ENCODE assay signal across 12 cellular contexts in genomic region chr12:128190614-128191013, GRCh38.
DNase-seq lines count a peak whose midpoint lies in the region; ATAC-seq and TF ChIP-seq lines count a peak whose summit lies in the region.
"Had no signal": no experiment of that assay in that cellular context is flagged by ENCODE, and none has a peak within 500 bp of the region (broad histone marks: within the 10 kb centered on the region; RNA-seq: fewer than 3 reads in every experiment).

No MANE protein-coding gene starts in this region.

- H3K4me2 ChIP-seq in Loucy (ENCODE audit: low read depth, low read length, poor library complexity, severe bottlenecking), result no peak overlapping the region
- peak overlapping the region; percentile 62 for H3K4me2 ChIP-seq in neural progenitor cell

- no peaks in the 10 kb centered on the region for H3K4me1 ChIP-seq in Loucy (ENCODE audit: insufficient read depth, low read length, poor library complexity, severe bottlenecking)
- H3K4me1 ChIP-seq in neural progenitor cell, result peaks cover 4% of the 10 kb centered on the region
- H3K4me1 ChIP-seq in foreskin keratinocyte, result no peaks in the 10 kb centered on the region

- no peaks in the 10 kb centered on the region for H3K4me1 Mint-ChIP-seq in neural progenitor cell
- H3K4me1 Mint-ChIP-seq: stimulated activated naive B cell treated with anti-CD40 and anti-IgM and Interleukin-4, amounts not matched to agents 10 μg/mL and 1 μg/mL and 100 μg/mL, for 72 hours had no signal

- H3K9me3 ChIP-seq in Loucy (ENCODE audit: insufficient read depth, low read depth, low read length), result no peaks in the 10 kb centered on the region; the same call in 1 of the 2 replicates
- no peaks in the 10 kb centered on the region for H3K9me3 ChIP-seq in neural progenitor cell (ENCODE audit: low read depth)
- H3K9me3 ChIP-seq: MG63 had no signal

- H3K27ac ChIP-seq in brain microvascular endothelial cell (no peak overlapping the region), neural progenitor cell (no peak overlapping the region), foreskin keratinocyte (no peak overlapping the region)

- H3K4me3 ChIP-seq in Loucy (ENCODE audit: low read length, poor library complexity, severe bottlenecking), result no peak overlapping the region
- H3K4me3 ChIP-seq in brain microvascular endothelial cell (ENCODE audit: low read depth, low read length), result no peak overlapping the region
- H3K4me3 ChIP-seq in neural progenitor cell, result peak overlapping the region; percentile 2
- H3K4me3 ChIP-seq: MG63 had no signal

- H3K27me3 Mint-ChIP-seq in neural progenitor cell (ENCODE audit: insufficient read depth, low read depth), result no peaks in the 10 kb centered on the region
- H3K27me3 Mint-ChIP-seq: stimulated activated naive B cell treated with anti-CD40 and anti-IgM and Interleukin-4, amounts not matched to agents 10 μg/mL and 1 μg/mL and 100 μg/mL, for 72 hours had no signal

- DNase-seq in G401 (ENCODE audit: low spot score) (peak; percentile 4), brain microvascular endothelial cell (no peak), neural progenitor cell (ENCODE audit: low spot score) (peak; percentile 82), LoVo (ENCODE audit: low spot score) (no peak), foreskin keratinocyte (no peak)
- DNase-seq: GDM1; MG63; stimulated activated CD4-positive, alpha-beta T cell treated with anti-CD3 and anti-CD28 coated beads, Interleukin-12 subunit alpha, Interleukin-12 subunit beta, amount 100 ng/mL, for 4 hours; stimulated activated naive B cell treated with anti-CD40 and anti-IgM and Interleukin-4, amounts not matched to agents 10 μg/mL and 1 μg/mL and 100 μg/mL, for 72 hours had no signal

- H3F3A ChIP-seq in Loucy (ENCODE audit: low read depth) (no peaks in the 10 kb centered on the region), neural progenitor cell (ENCODE audit: low read depth) (no peaks in the 10 kb centered on the region)

- TF ChIP-seq CTCF in Loucy (conservative IDR thresholded peaks at IDR 0.05; ENCODE audit: low read length), result peak; percentile 20; the same call in 1 of the 2 replicates
- TF ChIP-seq CTCF in brain microvascular endothelial cell (IDR thresholded peaks at IDR 0.05; ENCODE audit: low read depth, low read length, missing control alignments), result peak; percentile 28
- peak; percentile 90 for TF ChIP-seq CTCF in neural progenitor cell (IDR thresholded peaks at IDR 0.05)
- no peak for TF ChIP-seq CTCF in foreskin keratinocyte (conservative IDR thresholded peaks at IDR 0.05)

- no peaks in the 10 kb centered on the region for H3K27me3 ChIP-seq in Loucy (ENCODE audit: insufficient read depth, low read length, poor library complexity, severe bottlenecking)
- no peaks in the 10 kb centered on the region for H3K27me3 ChIP-seq in brain microvascular endothelial cell (replicated peaks)
- H3K27me3 ChIP-seq in neural progenitor cell, result peaks cover 5% of the 10 kb centered on the region
- no peaks in the 10 kb centered on the region for H3K27me3 ChIP-seq in foreskin keratinocyte
- H3K27me3 ChIP-seq: MG63 had no signal

- ATAC-seq in foreskin keratinocyte, result no peak
- ATAC-seq in HG03280 (IDR thresholded peaks at IDR 0.05; ENCODE audit: unreplicated experiment), result no peak
- ATAC-seq: stimulated activated naive B cell treated with anti-CD40 and anti-IgM and Interleukin-4, amounts not matched to agents 10 μg/mL and 1 μg/mL and 100 μg/mL, for 72 hours had no signal

- H3K79me2 ChIP-seq in Loucy (ENCODE audit: insufficient read depth, low read length), result no peaks in the 10 kb centered on the region
- H3K79me2 ChIP-seq in neural progenitor cell (ENCODE audit: low read depth), result no peaks in the 10 kb centered on the region

- in situ Hi-C loops in G401 (cut with HindIII; ENCODE audit: low sequenced_read_pairs) (no loop called here), brain microvascular endothelial cell (cut with HindIII; ENCODE audit: low pct_ligation_motif_present, low sequenced_read_pairs) (no loop called here)

- no peaks in the 10 kb centered on the region for H3K36me3 Mint-ChIP-seq in neural progenitor cell
- H3K36me3 Mint-ChIP-seq: stimulated activated naive B cell treated with anti-CD40 and anti-IgM and Interleukin-4, amounts not matched to agents 10 μg/mL and 1 μg/mL and 100 μg/mL, for 72 hours had no signal

- H3K27ac Mint-ChIP-seq in neural progenitor cell, result no peak overlapping the region
- H3K27ac Mint-ChIP-seq: activated T-helper 2 cell treated with anti-CD3 and anti-CD28 coated beads, Interferon-gamma antibody, Interleukin-2, Interleukin-4, amounts not matched to agents 10 μg/mL and 5 μg/mL and 100 μg/mL, durations not matched to agents 14 hours and 24 hours and 36 hours; stimulated activated naive B cell treated with anti-CD40 and anti-IgM and Interleukin-4, amounts not matched to agents 10 μg/mL and 1 μg/mL and 100 μg/mL, for 72 hours had no signal

- no peaks in the 10 kb centered on the region for H3K36me3 ChIP-seq in Loucy (ENCODE audit: insufficient read depth, low read length)
- no peaks in the 10 kb centered on the region for H3K36me3 ChIP-seq in brain microvascular endothelial cell (replicated peaks)
- H3K36me3 ChIP-seq in neural progenitor cell, result no peaks in the 10 kb centered on the region
- H3K36me3 ChIP-seq: MG63 had no signal

- H4K20me1 ChIP-seq in Loucy (ENCODE audit: insufficient read depth, low read length, poor library complexity, severe bottlenecking) (no peaks in the 10 kb centered on the region), neural progenitor cell (ENCODE audit: low read depth) (no peaks in the 10 kb centered on the region)

- no peak overlapping the region for H3K4me3 Mint-ChIP-seq in neural progenitor cell
- H3K4me3 Mint-ChIP-seq: stimulated activated naive B cell treated with anti-CD40 and anti-IgM and Interleukin-4, amounts not matched to agents 10 μg/mL and 1 μg/mL and 100 μg/mL, for 72 hours had no signal

- H2AFZ ChIP-seq in Loucy (ENCODE audit: low read length), result no peak overlapping the region
- H2AFZ ChIP-seq in neural progenitor cell (replicated peaks), result peak overlapping the region; percentile 82

- H3K9ac ChIP-seq in Loucy (ENCODE audit: low read depth, low read length, poor library complexity, severe bottlenecking) (no peak overlapping the region), neural progenitor cell (no peak overlapping the region)

- H3K9me2 ChIP-seq in Loucy (replicated peaks; ENCODE audit: low read depth, low read length), result no peaks in the 10 kb centered on the region

- H3K9me3 Mint-ChIP-seq in neural progenitor cell, result no peaks in the 10 kb centered on the region

Comparison
In these comparisons a context has a peak if more than half of its experiments do, and no peak if none do; other contexts are left out.
1. DNase-seq: peak in G401 (single experiment) and neural progenitor cell (single experiment); none in brain microvascular endothelial cell (single experiment), LoVo (single experiment) and foreskin keratinocyte (0 of 2).